In genomic region chr2:137963535-137964065, GRCh38 we compare ENCODE assay signal across 12 cellular contexts. TPM values are rescaled to one million over a fixed set of nuclear protein-coding genes. Genes with fewer than 3 reads are reported as not detected.
DNase-seq lines count a peak whose midpoint lies in the region; ATAC-seq and TF ChIP-seq lines count a peak whose summit lies in the region.
"Had no signal": no experiment of that assay in that cellular context is flagged by ENCODE, and none has a peak within 500 bp of the region (broad histone marks: within the 10 kb centered on the region; RNA-seq: fewer than 3 reads in every experiment).

No MANE protein-coding gene starts in this region.

- peak; percentile 28 to 58 (median 46) for ATAC-seq in right lobe of liver

- POLR2A ChIA-PET in activated CD4-positive, alpha-beta memory T cell treated with anti-CD3 and anti-CD28 coated beads for 36 hours (lab: Charles Lee) = no interaction called here

- no peak for TF ChIP-seq CTCF in HFFc6 (IDR thresholded peaks at IDR 0.05)
- no peak for TF ChIP-seq CTCF in choroid plexus epithelial cell (conservative IDR thresholded peaks at IDR 0.05; ENCODE audit: low read depth, low read length)
- no peak for TF ChIP-seq CTCF in right lobe of liver (IDR thresholded peaks at IDR 0.05)
- TF ChIP-seq CTCF in smooth muscle cell (IDR thresholded peaks at IDR 0.05; ENCODE audit: borderline replicate concordance, insufficient read depth, poor library complexity, severe bottlenecking) = no peak
- no peak for TF ChIP-seq CTCF in MM.1S (IDR thresholded peaks at IDR 0.05; ENCODE audit: low read length)

- H3K4me3 ChIP-seq in choroid plexus epithelial cell (ENCODE audit: low read depth, low read length) = peak overlapping the region; percentile 74
- H3K4me3 ChIP-seq in right lobe of liver = peak overlapping the region in 2 of 3 donors; percentile 57 to 70
- H3K4me3 ChIP-seq in smooth muscle cell = peak overlapping the region; percentile 56
- H3K4me3 ChIP-seq in MM.1S (ENCODE audit: low read length) = no peak overlapping the region

- H3K27ac Mint-ChIP-seq in HFFc6 = peak overlapping the region; percentile 52; the same call in 1 of the 2 replicates
- H3K27ac Mint-ChIP-seq in activated CD4-positive, alpha-beta memory T cell treated with anti-CD3 and anti-CD28 coated beads for 36 hours = no peak overlapping the region

- no peaks in the 10 kb centered on the region for H4K20me1 ChIP-seq in smooth muscle cell (ENCODE audit: low read depth)
- no peaks in the 10 kb centered on the region for H4K20me1 ChIP-seq in MM.1S (ENCODE audit: insufficient read depth, low read length)

- H2AFZ ChIP-seq in smooth muscle cell (ENCODE audit: low read depth) (peak overlapping the region; percentile 94), MM.1S (ENCODE audit: low read length) (no peak overlapping the region)

- peak overlapping the region; percentile 89 to 94 (median 94) for H3K27ac ChIP-seq in right lobe of liver
- peak overlapping the region; percentile 68 for H3K27ac ChIP-seq in smooth muscle cell (ENCODE audit: low read depth)
- no peak overlapping the region for H3K27ac ChIP-seq in MM.1S (ENCODE audit: low read length)

- H3K4me2 ChIP-seq in smooth muscle cell (peak overlapping the region; percentile 75), MM.1S (ENCODE audit: low read depth, low read length) (no peak overlapping the region)

- H3K36me3 ChIP-seq in right lobe of liver = peaks cover 0 to 6% (median 0%) of the 10 kb centered on the region in 4 donors
- no peaks in the 10 kb centered on the region for H3K36me3 ChIP-seq in smooth muscle cell (ENCODE audit: low read depth)
- no peaks in the 10 kb centered on the region for H3K36me3 ChIP-seq in MM.1S (replicated peaks; ENCODE audit: insufficient read depth, low read length)

- H3K79me2 ChIP-seq in smooth muscle cell (ENCODE audit: low read depth) = no peaks in the 10 kb centered on the region
- H3K79me2 ChIP-seq in MM.1S (ENCODE audit: low read length) = no peaks in the 10 kb centered on the region

- in situ Hi-C loops in G401 (cut with HindIII; ENCODE audit: low sequenced_read_pairs) = no loop called here

- no peak for DNase-seq in HFFc6
- DNase-seq in choroid plexus epithelial cell (ENCODE audit: low read depth) = no peak
- DNase-seq in right lobe of liver = no peak
- DNase-seq in smooth muscle cell (lab: John Stamatoyannopoulos, UW; ENCODE audit: unreplicated experiment) = no peak
- no peak for DNase-seq in activated CD4-positive, alpha-beta memory T cell treated with anti-CD3 and anti-CD28 coated beads for 36 hours
- no peak for DNase-seq in NCI-H510A (lab: John Stamatoyannopoulos, UW)
- no peak for DNase-seq in MM.1S
- no peak for DNase-seq in G401 (ENCODE audit: low spot score)
- DNase-seq: activated gamma-delta T cell treated with Interleukin-2 at 50 U/mL for 16 hours, DMS79 treated with DMSO at 0.1 percent for 48 hours, NCI-H1436 had no signal

- H3K36me3 Mint-ChIP-seq in HFFc6 (ENCODE audit: low read depth) = no peaks in the 10 kb centered on the region
- no peaks in the 10 kb centered on the region for H3K36me3 Mint-ChIP-seq in activated CD4-positive, alpha-beta memory T cell treated with anti-CD3 and anti-CD28 coated beads for 36 hours

- H3F3A ChIP-seq in smooth muscle cell (ENCODE audit: low read depth) = no peaks in the 10 kb centered on the region
- no peaks in the 10 kb centered on the region for H3F3A ChIP-seq in MM.1S (ENCODE audit: insufficient read depth, low read length)

- CTCF ChIA-PET in activated CD4-positive, alpha-beta memory T cell treated with anti-CD3 and anti-CD28 coated beads for 36 hours (lab: Charles Lee) = no interaction called here

- intact Hi-C loops in right lobe of liver (cut with DNase I) = no loop called here
- intact Hi-C loops in activated CD4-positive, alpha-beta memory T cell treated with anti-CD3 and anti-CD28 coated beads for 36 hours (cut with micrococcal nuclease) = no loop called here

- no peaks in the 10 kb centered on the region for H3K9me3 ChIP-seq in right lobe of liver
- H3K9me3 ChIP-seq in smooth muscle cell (replicated peaks; ENCODE audit: low read depth) = no peaks in the 10 kb centered on the region
- H3K9me3 ChIP-seq in MM.1S (replicated peaks; ENCODE audit: insufficient read depth, low read length) = no peaks in the 10 kb centered on the region

- H3K4me1 ChIP-seq in right lobe of liver (peaks cover 0 to 21% (median 3%) of the 10 kb centered on the region in 4 donors), smooth muscle cell (ENCODE audit: low read depth) (peaks cover 13% of the 10 kb centered on the region), MM.1S (ENCODE audit: low read length) (no peaks in the 10 kb centered on the region)

- TF ChIP-seq POLR2A in right lobe of liver (IDR thresholded peaks at IDR 0.05) = no peak

- H3K4me1 Mint-ChIP-seq in HFFc6 (ENCODE audit: low read depth) = peaks cover 16% of the 10 kb centered on the region; the same call in 1 of the 2 replicates
- no peaks in the 10 kb centered on the region for H3K4me1 Mint-ChIP-seq in activated CD4-positive, alpha-beta memory T cell treated with anti-CD3 and anti-CD28 coated beads for 36 hours (ENCODE audit: low read depth)

- H3K4me3 Mint-ChIP-seq in HFFc6 = peak overlapping the region; percentile 72; the same call in 1 of the 2 replicates
- no peak overlapping the region for H3K4me3 Mint-ChIP-seq in activated CD4-positive, alpha-beta memory T cell treated with anti-CD3 and anti-CD28 coated beads for 36 hours

- no peaks in the 10 kb centered on the region for H3K9me3 Mint-ChIP-seq in HFFc6
- no peaks in the 10 kb centered on the region for H3K9me3 Mint-ChIP-seq in activated CD4-positive, alpha-beta memory T cell treated with anti-CD3 and anti-CD28 coated beads for 36 hours

- peaks cover 2% of the 10 kb centered on the region; the same call in 1 of the 2 replicates for H3K27me3 Mint-ChIP-seq in HFFc6 (ENCODE audit: insufficient read depth)
- no peaks in the 10 kb centered on the region for H3K27me3 Mint-ChIP-seq in activated CD4-positive, alpha-beta memory T cell treated with anti-CD3 and anti-CD28 coated beads for 36 hours

- H3K27me3 ChIP-seq in right lobe of liver (no peaks in the 10 kb centered on the region), smooth muscle cell (ENCODE audit: low read depth) (no peaks in the 10 kb centered on the region), MM.1S (replicated peaks; ENCODE audit: insufficient read depth, low read length) (no peaks in the 10 kb centered on the region)

- WGBS in right lobe of liver (ENCODE audit: insufficient coverage, low coverage, low lambda C conversion rate, missing lambda C conversion rate) = 5% methylated on average over 5 of the region's 9 CpGs
- 46% methylated on average over 9 of the region's 9 CpGs for WGBS in smooth muscle cell (ENCODE audit: low lambda C conversion rate)

- H3K9ac ChIP-seq in smooth muscle cell (ENCODE audit: low read depth) (peak overlapping the region; percentile 11), MM.1S (ENCODE audit: low read length) (no peak overlapping the region)

- no peaks in the 10 kb centered on the region for H3K9me2 ChIP-seq in MM.1S (replicated peaks; ENCODE audit: insufficient read depth, low read length)

RNA-seq across cellular contexts. Expression of gene HNMT, which starts 0.7 kb away (rescaled TPM):
- 1 to 10 TPM in 1 of 6 experiments, under 1 TPM in 5; 0.36 to 1.2 (median 0.63) TPM for total RNA-seq in HFFc6 (2021; fragmentation: NEBNext Ultra II Directional; extraction: Animal tissue kit (Norgen Biotek cat#: 25700))
- total RNA-seq in right lobe of liver = 100 to 1,000 TPM in 1 of 6 experiments, 10 to 100 TPM in 5; 47.2 to 101 (median 59.8) TPM
- 9.6 and 20.7 TPM in 2 replicates for total RNA-seq in smooth muscle cell
- 3.6 and 10.8 TPM in 2 replicates for polyA plus RNA-seq in smooth muscle cell
- total RNA-seq in activated CD4-positive, alpha-beta memory T cell treated with anti-CD3 and anti-CD28 coated beads for 36 hours = not detected
- not detected in 2 replicates for total RNA-seq in G401 (2014; rRNA removed; shearing (Covaris generic))
- total RNA-seq: T-helper 2 cell treated with Interferon-gamma antibody and Interleukin-4, amounts not matched to agents 100 ng/mL and 5 ng/mL, for 36 hours had no signal
